In genomic region chr12:124545508-124546418, GRCh38 we compare ENCODE assay signal across 8 cellular contexts. TPM values are rescaled to one million over a fixed set of nuclear protein-coding genes. Genes with fewer than 3 reads are reported as not detected.
A peak's percentile ranks its signal among the peaks of the same experiment; 100 is the strongest.
DNase-seq lines count a peak whose midpoint lies in the region; ATAC-seq and TF ChIP-seq lines count a peak whose summit lies in the region.

No MANE protein-coding gene starts in this region.

- no peaks in the 10 kb centered on the region for H3K9me3 Mint-ChIP-seq in T-helper 2 cell treated with Interferon-gamma antibody and Interleukin-4, amounts not matched to agents 5 μg/mL and 100 μg/mL, for 36 hours
- no peaks in the 10 kb centered on the region for H3K9me3 Mint-ChIP-seq in stimulated activated naive CD8-positive, alpha-beta T cell treated with anti-CD3 and anti-CD28 coated beads, Interleukin-15, amount 100 ng/mL, for 72 hours

- peak; percentile 84 for DNase-seq in GM19238 (ENCODE audit: insufficient read length, low spot score)
- DNase-seq in T-helper 2 cell treated with Interferon-gamma antibody and Interleukin-4, amounts not matched to agents 5 μg/mL and 100 μg/mL, for 36 hours (ENCODE audit: low spot score), result peak; percentile 76
- peak; percentile 89 for DNase-seq in fibroblast of mammary gland (ENCODE audit: low read depth)
- DNase-seq in stimulated activated naive CD8-positive, alpha-beta T cell treated with anti-CD3 and anti-CD28 coated beads, Interleukin-15, amount 100 ng/mL, for 72 hours, result peak; percentile 59 to 68
- DNase-seq in T-helper 9 cell, result no peak
- DNase-seq in DMS53 (lab: John Stamatoyannopoulos, UW), result no peak
- DNase-seq in mucosa of gallbladder (ENCODE audit: low spot score), result no peak

- TF ChIP-seq CTCF in fibroblast of mammary gland (conservative IDR thresholded peaks at IDR 0.05; ENCODE audit: control insufficient read depth, insufficient read depth, low read depth, low read length), result no peak

- no peak overlapping the region for H3K4me3 ChIP-seq in fibroblast of mammary gland (ENCODE audit: control insufficient read depth, low read depth, low read length)

- H3K4me3 Mint-ChIP-seq in T-helper 2 cell treated with Interferon-gamma antibody and Interleukin-4, amounts not matched to agents 5 μg/mL and 100 μg/mL, for 36 hours, result peak overlapping the region; percentile 50
- peak overlapping the region; percentile 51 to 64 for H3K4me3 Mint-ChIP-seq in stimulated activated naive CD8-positive, alpha-beta T cell treated with anti-CD3 and anti-CD28 coated beads, Interleukin-15, amount 100 ng/mL, for 72 hours

- ATAC-seq in HG02981 (IDR thresholded peaks at IDR 0.05; ENCODE audit: unreplicated experiment), result peak; percentile 77
- ATAC-seq in stimulated activated naive CD8-positive, alpha-beta T cell treated with anti-CD3 and anti-CD28 coated beads, Interleukin-15, amount 100 ng/mL, for 72 hours, result peak; percentile 86

- peak overlapping the region; percentile 67 for H3K27ac Mint-ChIP-seq in T-helper 2 cell treated with Interferon-gamma antibody and Interleukin-4, amounts not matched to agents 5 μg/mL and 100 μg/mL, for 36 hours
- peak overlapping the region in 1 of 2 donors; percentile 71 for H3K27ac Mint-ChIP-seq in stimulated activated naive CD8-positive, alpha-beta T cell treated with anti-CD3 and anti-CD28 coated beads, Interleukin-15, amount 100 ng/mL, for 72 hours

- H3K4me1 Mint-ChIP-seq in T-helper 2 cell treated with Interferon-gamma antibody and Interleukin-4, amounts not matched to agents 5 μg/mL and 100 μg/mL, for 36 hours (ENCODE audit: low read depth), result peaks cover 26% of the 10 kb centered on the region
- H3K4me1 Mint-ChIP-seq in stimulated activated naive CD8-positive, alpha-beta T cell treated with anti-CD3 and anti-CD28 coated beads, Interleukin-15, amount 100 ng/mL, for 72 hours, result peaks cover 89% of the 10 kb centered on the region

- H3K27me3 Mint-ChIP-seq in T-helper 2 cell treated with Interferon-gamma antibody and Interleukin-4, amounts not matched to agents 5 μg/mL and 100 μg/mL, for 36 hours (ENCODE audit: low read depth), result no peaks in the 10 kb centered on the region
- H3K27me3 Mint-ChIP-seq in stimulated activated naive CD8-positive, alpha-beta T cell treated with anti-CD3 and anti-CD28 coated beads, Interleukin-15, amount 100 ng/mL, for 72 hours, result no peaks in the 10 kb centered on the region

- peaks cover 1% of the 10 kb centered on the region for H3K36me3 Mint-ChIP-seq in T-helper 2 cell treated with Interferon-gamma antibody and Interleukin-4, amounts not matched to agents 5 μg/mL and 100 μg/mL, for 36 hours (ENCODE audit: low read depth)

RNA-seq across cellular contexts. Expression of gene NCOR2, which starts 21.6 kb away (rescaled TPM):
- total RNA-seq in mucosa of gallbladder, result 210 TPM

Comparison
In these comparisons a context has a peak if more than half of its experiments do, and no peak if none do; other contexts are left out.
1. DNase-seq: peak in GM19238 (single experiment), T-helper 2 cell treated with Interferon-gamma antibody and Interleukin-4, amounts not matched to agents 5 μg/mL and 100 μg/mL, for 36 hours (single experiment), fibroblast of mammary gland (single experiment) and stimulated activated naive CD8-positive, alpha-beta T cell treated with anti-CD3 and anti-CD28 coated beads, Interleukin-15, amount 100 ng/mL, for 72 hours (2 of 2); none in T-helper 9 cell (single experiment), DMS53 (single experiment) and mucosa of gallbladder (single experiment).